Comparison of ENCODE assay signal across 1 cellular context in genomic region chr5:179234563-179235135, GRCh38.
TF ChIP-seq lines count a peak whose summit lies in the region.

No MANE protein-coding gene starts in this region.

TF ChIP-seq in GM23338, 12 proteins besides CTCF, POLR2A, EP300 and RAD21:
- no peak for TF ChIP-seq ZNF462 (CRISPR knock-in tag; IDR thresholded peaks at IDR 0.05)
- TF ChIP-seq NANOG (IDR thresholded peaks at IDR 0.05; ENCODE audit: borderline replicate concordance): no peak
- no peak for TF ChIP-seq CREB1 (CRISPR knock-in tag; IDR thresholded peaks at IDR 0.05; ENCODE audit: low read depth)
- no peak for TF ChIP-seq EZH2 (IDR thresholded peaks at IDR 0.05; ENCODE audit: low read depth, unreplicated experiment)
- TF ChIP-seq REST (IDR thresholded peaks at IDR 0.05; ENCODE audit: unreplicated experiment): no peak
- TF ChIP-seq ZNF114 (CRISPR knock-in tag; IDR thresholded peaks at IDR 0.05): no peak
- no peak for TF ChIP-seq JUNB (IDR thresholded peaks at IDR 0.05; ENCODE audit: unreplicated experiment)
- no peak for TF ChIP-seq ZNF331 (CRISPR knock-in tag; IDR thresholded peaks at IDR 0.05; ENCODE audit: low read depth)
- no peak for TF ChIP-seq POLR2AphosphoS5 (IDR thresholded peaks at IDR 0.05; ENCODE audit: low read depth)
- TF ChIP-seq STAT1 (IDR thresholded peaks at IDR 0.05; ENCODE audit: unreplicated experiment): no peak
- no peak for TF ChIP-seq EZH2phosphoT487 (IDR thresholded peaks at IDR 0.05; ENCODE audit: unreplicated experiment)
- no peak for TF ChIP-seq ETS1 (IDR thresholded peaks at IDR 0.05)
TF ChIP-seq in GM23338: peak in this region for 0.
